In genomic region chr11:33779849-33780528, GRCh38 we compare ENCODE assay signal across 1 cellular context.
TF ChIP-seq lines count a peak whose summit lies in the region.

No MANE protein-coding gene starts in this region.

TF ChIP-seq in SK-N-SH treated with all-trans-retinoic acid at 6 μM for 48 hours, 23 proteins besides CTCF, POLR2A, EP300 and RAD21 (continued from another document):
- no peak for TF ChIP-seq POU6F1 (CRISPR knock-in tag; IDR thresholded peaks at IDR 0.05; ENCODE audit: borderline replicate concordance, low read depth)
- TF ChIP-seq ZNF70 (CRISPR knock-in tag; IDR thresholded peaks at IDR 0.05), result no peak
- TF ChIP-seq BACH2 (CRISPR knock-in tag; IDR thresholded peaks at IDR 0.05; ENCODE audit: borderline replicate concordance), result no peak
- TF ChIP-seq, protein P1, sequence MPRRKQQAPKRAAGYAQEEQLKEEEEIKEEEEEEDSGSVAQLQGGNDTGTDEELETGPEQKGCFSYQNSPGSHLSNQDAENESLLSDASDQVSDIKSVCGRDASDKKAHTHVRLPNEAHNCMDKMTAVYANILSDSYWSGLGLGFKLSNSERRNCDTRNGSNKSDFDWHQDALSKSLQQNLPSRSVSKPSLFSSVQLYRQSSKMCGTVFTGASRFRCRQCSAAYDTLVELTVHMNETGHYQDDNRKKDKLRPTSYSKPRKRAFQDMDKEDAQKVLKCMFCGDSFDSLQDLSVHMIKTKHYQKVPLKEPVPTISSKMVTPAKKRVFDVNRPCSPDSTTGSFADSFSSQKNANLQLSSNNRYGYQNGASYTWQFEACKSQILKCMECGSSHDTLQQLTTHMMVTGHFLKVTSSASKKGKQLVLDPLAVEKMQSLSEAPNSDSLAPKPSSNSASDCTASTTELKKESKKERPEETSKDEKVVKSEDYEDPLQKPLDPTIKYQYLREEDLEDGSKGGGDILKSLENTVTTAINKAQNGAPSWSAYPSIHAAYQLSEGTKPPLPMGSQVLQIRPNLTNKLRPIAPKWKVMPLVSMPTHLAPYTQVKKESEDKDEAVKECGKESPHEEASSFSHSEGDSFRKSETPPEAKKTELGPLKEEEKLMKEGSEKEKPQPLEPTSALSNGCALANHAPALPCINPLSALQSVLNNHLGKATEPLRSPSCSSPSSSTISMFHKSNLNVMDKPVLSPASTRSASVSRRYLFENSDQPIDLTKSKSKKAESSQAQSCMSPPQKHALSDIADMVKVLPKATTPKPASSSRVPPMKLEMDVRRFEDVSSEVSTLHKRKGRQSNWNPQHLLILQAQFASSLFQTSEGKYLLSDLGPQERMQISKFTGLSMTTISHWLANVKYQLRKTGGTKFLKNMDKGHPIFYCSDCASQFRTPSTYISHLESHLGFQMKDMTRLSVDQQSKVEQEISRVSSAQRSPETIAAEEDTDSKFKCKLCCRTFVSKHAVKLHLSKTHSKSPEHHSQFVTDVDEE (CRISPR knock-in tag; IDR thresholded peaks at IDR 0.05), result no peak
- TF ChIP-seq ZNF8 (CRISPR knock-in tag; IDR thresholded peaks at IDR 0.05), result no peak
- no peak for TF ChIP-seq ZNF565 (CRISPR knock-in tag; conservative IDR thresholded peaks at IDR 0.05; ENCODE audit: low read depth)
- TF ChIP-seq ESRRG (CRISPR knock-in tag; IDR thresholded peaks at IDR 0.05), result no peak
- TF ChIP-seq ISL1 (CRISPR knock-in tag; IDR thresholded peaks at IDR 0.05), result no peak
